8 cellular contexts compared by ENCODE assay signal in the genomic region with DNA sequence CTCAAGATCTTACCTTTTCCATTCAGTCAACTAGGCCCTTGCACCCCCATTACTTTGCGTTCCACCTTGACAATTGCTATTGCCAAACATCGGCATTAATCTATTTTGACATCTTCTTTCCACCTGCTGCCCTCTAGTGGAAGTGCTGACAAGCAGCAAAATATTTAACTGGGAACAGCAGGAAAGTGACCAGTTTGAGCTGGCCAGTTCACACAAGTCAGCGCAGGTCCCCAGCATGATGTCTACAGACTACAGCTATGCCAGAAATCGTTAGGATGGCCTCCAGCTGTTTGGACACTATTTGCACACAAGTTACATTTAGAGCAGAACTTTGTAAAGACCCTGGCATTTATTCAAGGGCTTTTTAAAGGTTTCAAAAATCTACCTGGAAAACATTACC.
DNase-seq lines count a peak whose midpoint lies in the region; ATAC-seq and TF ChIP-seq lines count a peak whose summit lies in the region.

No MANE protein-coding gene starts in this region.

- no peak overlapping the region for H3K27ac Mint-ChIP-seq in activated T-helper 2 cell treated with anti-CD3 and anti-CD28 coated beads, Interferon-gamma antibody, Interleukin-2, Interleukin-4, amounts not matched to agents 10 μg/mL and 5 μg/mL and 100 μg/mL, durations not matched to agents 14 hours and 24 hours and 36 hours

- peaks cover 34% of the 10 kb centered on the region for H3K27me3 ChIP-seq in A673 (replicated peaks; ENCODE audit: insufficient read depth, low read depth, low read length, poor library complexity)
- H3K27me3 ChIP-seq in cardiac muscle cell, result no peaks in the 10 kb centered on the region
- no peaks in the 10 kb centered on the region for H3K27me3 ChIP-seq in prostate gland (replicated peaks; ENCODE audit: insufficient read depth)

- H3K9me3 Mint-ChIP-seq in activated T-helper 2 cell treated with anti-CD3 and anti-CD28 coated beads, Interferon-gamma antibody, Interleukin-2, Interleukin-4, amounts not matched to agents 10 μg/mL and 5 μg/mL and 100 μg/mL, durations not matched to agents 14 hours and 24 hours and 36 hours, result no peaks in the 10 kb centered on the region

- ATAC-seq in HG02763 (IDR thresholded peaks at IDR 0.05; ENCODE audit: unreplicated experiment), result peak; percentile 67
- ATAC-seq in HG02588 (IDR thresholded peaks at IDR 0.05; ENCODE audit: unreplicated experiment), result no peak

- H3K36me3 ChIP-seq in A673 (ENCODE audit: insufficient read depth, low read length, poor library complexity, severe bottlenecking) (no peaks in the 10 kb centered on the region), cardiac muscle cell (no peaks in the 10 kb centered on the region), prostate gland (no peaks in the 10 kb centered on the region)

- no peak overlapping the region for H3K4me3 Mint-ChIP-seq in activated T-helper 2 cell treated with anti-CD3 and anti-CD28 coated beads, Interferon-gamma antibody, Interleukin-2, Interleukin-4, amounts not matched to agents 10 μg/mL and 5 μg/mL and 100 μg/mL, durations not matched to agents 14 hours and 24 hours and 36 hours (ENCODE audit: low read depth)

- H3K27me3 Mint-ChIP-seq in activated T-helper 2 cell treated with anti-CD3 and anti-CD28 coated beads, Interferon-gamma antibody, Interleukin-2, Interleukin-4, amounts not matched to agents 10 μg/mL and 5 μg/mL and 100 μg/mL, durations not matched to agents 14 hours and 24 hours and 36 hours (ENCODE audit: low read depth), result peaks cover 12% of the 10 kb centered on the region

- DNase-seq in A673 (ENCODE audit: low spot score) (peak; percentile 45), G401 (ENCODE audit: low spot score) (peak; percentile 27), NCI-H460 (ENCODE audit: extremely low read depth, low read depth) (peak; percentile 68), cardiac muscle cell (ENCODE audit: low read depth in 1 of 2, low spot score in 1 of 2) (peak; percentile 55 to 71), prostate gland (ENCODE audit: low spot score) (peak; percentile 78)
- peak; percentile 12 for DNase-seq in activated T-helper 2 cell treated with anti-CD3 and anti-CD28 coated beads, Interferon-gamma antibody, Interleukin-2, Interleukin-4, amounts not matched to agents 10 μg/mL and 5 μg/mL and 100 μg/mL, durations not matched to agents 14 hours and 24 hours and 36 hours (ENCODE audit: low spot score)

- intact Hi-C loops in A673 (cut with micrococcal nuclease; ENCODE audit: unreplicated experiment), result loop anchor here (5.0 kb wide), 3 partner anchors 161 to 726 kb away; partner anchors contain the start of gene GHR
- intact Hi-C loops in activated T-helper 2 cell treated with anti-CD3 and anti-CD28 coated beads, Interferon-gamma antibody, Interleukin-2, Interleukin-4, amounts not matched to agents 10 μg/mL and 5 μg/mL and 100 μg/mL, durations not matched to agents 14 hours and 24 hours and 36 hours (cut with micrococcal nuclease), result loop anchor here (10.0 kb wide), 1 partner anchor 181 kb away; no protein-coding TSS in a partner anchor
- intact Hi-C loops in prostate gland (cut with DNase I), result loop anchor here (2.0 kb wide), 1 partner anchor 161 kb away; the partner anchor contains the start of gene GHR

- BruUV-seq in A673 (replicated peaks; lab: Mats Ljungman, UMichigan), result no TSS peak

- no peaks in the 10 kb centered on the region for H3K4me1 Mint-ChIP-seq in activated T-helper 2 cell treated with anti-CD3 and anti-CD28 coated beads, Interferon-gamma antibody, Interleukin-2, Interleukin-4, amounts not matched to agents 10 μg/mL and 5 μg/mL and 100 μg/mL, durations not matched to agents 14 hours and 24 hours and 36 hours (ENCODE audit: low read depth)

- WGBS in prostate gland, result 5% methylated on average over 4 of the region's 4 CpGs

- no peaks in the 10 kb centered on the region for H3K36me3 Mint-ChIP-seq in activated T-helper 2 cell treated with anti-CD3 and anti-CD28 coated beads, Interferon-gamma antibody, Interleukin-2, Interleukin-4, amounts not matched to agents 10 μg/mL and 5 μg/mL and 100 μg/mL, durations not matched to agents 14 hours and 24 hours and 36 hours (ENCODE audit: low read depth)

- H3K9me3 ChIP-seq in A673 (ENCODE audit: low read depth, low read length, poor library complexity, severe bottlenecking) (no peaks in the 10 kb centered on the region), cardiac muscle cell (ENCODE audit: low read depth) (no peaks in the 10 kb centered on the region), prostate gland (no peaks in the 10 kb centered on the region)

- H3K27ac ChIP-seq in A673 (ENCODE audit: low read depth, low read length, poor library complexity, severe bottlenecking) (no peak overlapping the region), cardiac muscle cell (no peak overlapping the region), prostate gland (no peak overlapping the region)

- H3K4me1 ChIP-seq in A673 (ENCODE audit: insufficient read depth, low read length, poor library complexity, severe bottlenecking), result no peaks in the 10 kb centered on the region
- H3K4me1 ChIP-seq in cardiac muscle cell (ENCODE audit: low read depth), result peaks cover 32% of the 10 kb centered on the region
- H3K4me1 ChIP-seq in prostate gland (replicated peaks), result no peaks in the 10 kb centered on the region

- CTCF ChIA-PET in A673 (lab: Charles Lee), result interaction anchor here (1.0 to 1.3 kb wide), 3 partner anchors 145 to 189 kb away, joined by 3 to 6 read pairs (median 3); partner anchors contain the start of gene GHR

- in situ Hi-C loops in G401 (cut with HindIII; ENCODE audit: low sequenced_read_pairs), result no loop called here

- no peak for TF ChIP-seq POLR2A in prostate gland (IDR thresholded peaks at IDR 0.05)

- POLR2A ChIA-PET in A673 (lab: Charles Lee; ENCODE audit: low non-redundant PET), result no interaction called here

- TF ChIP-seq CTCF in A673 (conservative IDR thresholded peaks at IDR 0.05; ENCODE audit: low read depth, low read length), result peak; percentile 89
- peak; percentile 83 for TF ChIP-seq CTCF in cardiac muscle cell (IDR thresholded peaks at IDR 0.05; ENCODE audit: low read depth, low read length)
- TF ChIP-seq CTCF in prostate gland (IDR thresholded peaks at IDR 0.05), result peak; percentile 61 to 84 (median 82)

- H3K4me3 ChIP-seq in A673 (ENCODE audit: low read depth, low read length, poor library complexity, severe bottlenecking) (no peak overlapping the region), cardiac muscle cell (no peak overlapping the region), prostate gland (no peak overlapping the region)

Comparison
In these comparisons a context has a peak if more than half of its experiments do, and no peak if none do; other contexts are left out.
1. DNase-seq: peak in every context shown above with its lines; median percentile 78 in prostate gland; 68 in NCI-H460; 63 in cardiac muscle cell; 45 in A673; 27 in G401; 12 in activated T-helper 2 cell treated with anti-CD3 and anti-CD28 coated beads, Interferon-gamma antibody, Interleukin-2, Interleukin-4, amounts not matched to agents 10 μg/mL and 5 μg/mL and 100 μg/mL, durations not matched to agents 14 hours and 24 hours and 36 hours.